In genomic region chr15:77031376-77032050, GRCh38 we compare ENCODE assay signal across 9 cellular contexts. TPM values are rescaled to one million over a fixed set of nuclear protein-coding genes. Genes with fewer than 3 reads are reported as not detected.
DNase-seq lines count a peak whose midpoint lies in the region; ATAC-seq and TF ChIP-seq lines count a peak whose summit lies in the region.
"Had no signal": no experiment of that assay in that cellular context is flagged by ENCODE, and none has a peak within 500 bp of the region (broad histone marks: within the 10 kb centered on the region; RNA-seq: fewer than 3 reads in every experiment).

No MANE protein-coding gene starts in this region.

- intact Hi-C loops in ascending aorta (cut with DNase I) (no loop called here), psoas muscle (cut with DNase I) (loop anchor here in 1 of 2 donors (5.0 kb wide), 1 partner anchor 41 kb away; the partner anchor contains the start of gene TSPAN3)

- H3K4me3 ChIP-seq in NT2/D1 (ENCODE audit: insufficient read length, low read depth) (no peak overlapping the region), ascending aorta (no peak overlapping the region), psoas muscle (no peak overlapping the region)
- H3K4me3 ChIP-seq: tibial artery had no signal

- ATAC-seq in HG02885 (IDR thresholded peaks at IDR 0.05; ENCODE audit: poor library complexity, unreplicated experiment), result peak; percentile 69
- peak; percentile 11 to 64 (median 30) for ATAC-seq in psoas muscle
- no peak for ATAC-seq in GM18870 (IDR thresholded peaks at IDR 0.05; ENCODE audit: unreplicated experiment)

- TF ChIP-seq CTCF in ascending aorta (IDR thresholded peaks at IDR 0.05) (no peak), psoas muscle (IDR thresholded peaks at IDR 0.05) (peak; percentile 12)

- peaks cover 43% of the 10 kb centered on the region for H3K4me1 ChIP-seq in NT2/D1 (ENCODE audit: insufficient read depth, insufficient read length)
- no peaks in the 10 kb centered on the region for H3K4me1 ChIP-seq in ascending aorta
- no peaks in the 10 kb centered on the region for H3K4me1 ChIP-seq in psoas muscle

- H3K27me3 ChIP-seq in NT2/D1 (ENCODE audit: insufficient read depth, insufficient read length) (no peaks in the 10 kb centered on the region), ascending aorta (no peaks in the 10 kb centered on the region), psoas muscle (ENCODE audit: insufficient read depth in 3 of 3, low read length in 2 of 3) (no peaks in the 10 kb centered on the region)

- H3K36me3 ChIP-seq in NT2/D1 (ENCODE audit: insufficient read depth, insufficient read length, low read length), result peaks cover 8% of the 10 kb centered on the region
- peaks cover 5 to 7% of the 10 kb centered on the region in 2 donors for H3K36me3 ChIP-seq in ascending aorta
- H3K36me3 ChIP-seq in psoas muscle (ENCODE audit: insufficient read depth in 1 of 2, low read depth in 1 of 2), result peaks cover 0 to 5% of the 10 kb centered on the region in 2 donors

- DNase-seq in DMS 273 (lab: John Stamatoyannopoulos, UW; ENCODE audit: unreplicated experiment) (peak; percentile 84), NT2/D1 (ENCODE audit: low read depth, low spot score) (no peak), ascending aorta (ENCODE audit: low spot score in 2 of 2) (peak; percentile 6 to 56), psoas muscle (peak in 1 of 2 donors; percentile 41), Ammon's horn (ENCODE audit: low spot score) (no peak), T-helper 9 cell (no peak)

- H3K9me3 ChIP-seq in NT2/D1 (ENCODE audit: insufficient read depth, low read length) (no peaks in the 10 kb centered on the region), ascending aorta (no peaks in the 10 kb centered on the region), psoas muscle (no peaks in the 10 kb centered on the region)
- H3K9me3 ChIP-seq: tibial artery had no signal

- H3K9ac ChIP-seq in NT2/D1 (ENCODE audit: insufficient read length, low read depth), result peak overlapping the region; percentile 36

- WGBS in psoas muscle, 3 donors, result 58 to 74% (median 69%) methylated on average over 12 of the region's 12 CpGs

- H3K27ac ChIP-seq in ascending aorta, result no peak overlapping the region
- H3K27ac ChIP-seq in psoas muscle, result no peak overlapping the region
- H3K27ac ChIP-seq: tibial artery had no signal

RNA-seq across cellular contexts. Expression of gene PSTPIP1, which starts 36.6 kb away (rescaled TPM):
- 14.6 TPM for total RNA-seq in ascending aorta
- total RNA-seq in psoas muscle, result 1 to 10 TPM in 3 of 4 donors, under 1 TPM in 1; 0.97 to 2.2 (median 2.0) TPM
- polyA plus RNA-seq in psoas muscle, result 1 to 10 TPM; 1.0 to 1.3 (median 1.2) TPM

RNA-seq across cellular contexts. Expression of gene TSPAN3, which starts 39.4 kb away (rescaled TPM):
- 98.2 TPM for total RNA-seq in ascending aorta
- total RNA-seq in psoas muscle, result 100 to 1,000 TPM; 179 to 215 (median 207) TPM
- polyA plus RNA-seq in psoas muscle, result 100 to 1,000 TPM; 146 to 330 (median 210) TPM

Comparison
In these comparisons a context has a peak if more than half of its experiments do, and no peak if none do; other contexts are left out.
1. DNase-seq: peak in DMS 273 (single experiment) and ascending aorta (2 of 2); none in NT2/D1 (single experiment), Ammon's horn (single experiment) and T-helper 9 cell (single experiment).